In the genomic region with DNA sequence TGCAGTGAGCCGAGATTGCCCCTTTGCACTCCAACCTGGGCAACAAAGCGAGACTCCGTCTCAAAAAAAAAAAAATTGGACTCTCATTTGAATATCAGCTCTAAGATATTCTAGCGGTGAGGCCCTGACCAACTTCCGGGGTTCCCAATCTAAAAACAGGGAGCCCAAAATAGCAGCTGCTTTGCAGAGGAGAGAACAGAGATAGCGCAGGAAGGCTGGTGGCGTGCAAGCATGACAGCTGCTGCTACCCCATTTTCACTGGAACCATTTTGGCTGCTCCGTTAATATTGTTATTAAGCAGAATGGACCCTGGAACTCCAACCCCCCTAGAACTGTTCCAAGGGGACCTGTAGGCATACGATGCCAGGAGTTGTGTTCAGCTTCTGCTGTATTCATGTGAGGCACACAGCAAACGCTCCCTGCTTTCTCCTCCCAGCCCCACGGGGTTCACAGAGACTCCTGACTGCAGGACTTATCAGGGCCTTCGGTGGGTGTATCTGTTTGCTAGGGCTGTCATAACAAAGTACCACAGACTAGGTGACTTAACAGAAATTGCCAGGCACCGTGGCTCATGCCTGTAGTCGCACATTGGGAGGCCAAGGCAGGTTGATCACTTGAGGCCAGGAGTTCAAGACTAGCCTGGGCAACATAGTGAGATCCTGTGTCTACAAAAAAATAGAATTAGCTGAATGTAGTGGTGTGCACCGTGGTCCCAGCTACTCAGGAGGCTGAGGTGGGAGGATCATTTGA, we compare ENCODE assay signal across 1 cellular context.
TF ChIP-seq lines count a peak whose summit lies in the region.

No MANE protein-coding gene starts in this region.

TF ChIP-seq in GM12878, 131 proteins besides CTCF, POLR2A, EP300 and RAD21:
- TF ChIP-seq, protein P1, sequence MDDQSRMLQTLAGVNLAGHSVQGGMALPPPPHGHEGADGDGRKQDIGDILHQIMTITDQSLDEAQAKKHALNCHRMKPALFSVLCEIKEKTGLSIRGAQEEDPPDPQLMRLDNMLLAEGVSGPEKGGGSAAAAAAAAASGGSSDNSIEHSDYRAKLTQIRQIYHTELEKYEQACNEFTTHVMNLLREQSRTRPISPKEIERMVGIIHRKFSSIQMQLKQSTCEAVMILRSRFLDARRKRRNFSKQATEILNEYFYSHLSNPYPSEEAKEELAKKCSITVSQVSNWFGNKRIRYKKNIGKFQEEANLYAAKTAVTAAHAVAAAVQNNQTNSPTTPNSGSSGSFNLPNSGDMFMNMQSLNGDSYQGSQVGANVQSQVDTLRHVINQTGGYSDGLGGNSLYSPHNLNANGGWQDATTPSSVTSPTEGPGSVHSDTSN (IDR thresholded peaks at IDR 0.05; ENCODE audit: insufficient replicate concordance, low read depth, low read length) = no peak
- TF ChIP-seq NR2F1 (conservative IDR thresholded peaks at IDR 0.05) (no peak), MEF2A (IDR thresholded peaks at IDR 0.05; ENCODE audit: insufficient read depth, low read depth, low read length) (peak; percentile 87), PML (IDR thresholded peaks at IDR 0.05; ENCODE audit: low read length) (0 out of 2 replicates have a peak, but pooled peaks have one; percentile 21), BACH1 (IDR thresholded peaks at IDR 0.05; ENCODE audit: borderline replicate concordance) (no peak), YY1 (IDR thresholded peaks at IDR 0.05; ENCODE audit: low read depth, low read length) (0 out of 2 replicates have a peak, but pooled peaks have one; percentile 18)
TF ChIP-seq in GM12878: peak in this region for 3.
